28 cellular contexts compared by ENCODE assay signal in genomic region chr9:94839398-94839797, GRCh38.
DNase-seq lines count a peak whose midpoint lies in the region; ATAC-seq, FAIRE-seq and TF ChIP-seq lines count a peak whose summit lies in the region.
"Had no signal": no experiment of that assay in that cellular context is flagged by ENCODE, and none has a peak within 500 bp of the region (broad histone marks: within the 10 kb centered on the region; RNA-seq: fewer than 3 reads in every experiment).

No MANE protein-coding gene starts in this region.

- TF ChIP-seq POLR2A in gastrocnemius medialis (IDR thresholded peaks at IDR 0.05), result no peak
- TF ChIP-seq POLR2A in GM12891 (IDR thresholded peaks at IDR 0.05; ENCODE audit: low read depth, low read length), result no peak

- peak overlapping the region; percentile 63 to 81 for H3K27ac Mint-ChIP-seq in effector memory CD8-positive, alpha-beta T cell
- H3K27ac Mint-ChIP-seq: CD14-positive monocyte had no signal

- H3K4me1 ChIP-seq in gastrocnemius medialis, result no peaks in the 10 kb centered on the region
- H3K4me1 ChIP-seq: lower lobe of right lung, sigmoid colon, suprapubic skin, upper lobe of right lung had no signal

- no peaks in the 10 kb centered on the region for H3K27me3 ChIP-seq in gastrocnemius medialis
- H3K27me3 ChIP-seq: hepatocyte, sigmoid colon, suprapubic skin, upper lobe of right lung had no signal

- H3K27me3 Mint-ChIP-seq in effector memory CD8-positive, alpha-beta T cell, result no peaks in the 10 kb centered on the region
- H3K27me3 Mint-ChIP-seq: naive thymus-derived CD8-positive, alpha-beta T cell had no signal

- no peaks in the 10 kb centered on the region for H3K36me3 Mint-ChIP-seq in effector memory CD8-positive, alpha-beta T cell (ENCODE audit: insufficient read depth)

- ATAC-seq in activated CD4-positive, CD25-positive, alpha-beta regulatory T cell treated with anti-CD3 and anti-CD28 coated beads, Interleukin-2, amount 50 U/mL, for 24 hours, result peak; percentile 90 to 94
- ATAC-seq in effector memory CD8-positive, alpha-beta T cell (replicated peaks), result peak; percentile 47
- ATAC-seq in gastrocnemius medialis, result no peak
- ATAC-seq: lower lobe of right lung; naive thymus-derived CD8-positive, alpha-beta T cell; upper lobe of right lung had no signal

- H3K4me1 Mint-ChIP-seq in effector memory CD8-positive, alpha-beta T cell (ENCODE audit: low read depth in 2 of 2), result peaks cover 11 to 18% of the 10 kb centered on the region in 2 donors
- H3K4me1 Mint-ChIP-seq: CD14-positive monocyte had no signal

- H3K4me3 ChIP-seq in gastrocnemius medialis, result no peak overlapping the region
- H3K4me3 ChIP-seq: hepatocyte, lower lobe of right lung, sigmoid colon, suprapubic skin, upper lobe of right lung had no signal

- FAIRE-seq in GM12891 (lab: Jason Lieb, UNC), result no peak
- FAIRE-seq: bronchial epithelial cell, colon, GM19239, H1, RCC 7860 had no signal

- DNase-seq in activated CD4-positive, CD25-positive, alpha-beta regulatory T cell treated with anti-CD3 and anti-CD28 coated beads, Interleukin-2, amount 50 U/mL, for 72 hours, result no peak
- peak; percentile 16 for DNase-seq in stimulated activated CD4-positive, alpha-beta T cell treated with anti-CD3 and anti-CD28 coated beads, Interleukin-15, amount 100 ng/mL, for 24 hours
- no peak for DNase-seq in stimulated activated CD4-positive, alpha-beta T cell treated with anti-CD3 and anti-CD28 coated beads, Interleukin-2, amount 100 ng/mL, for 48 hours
- DNase-seq in effector memory CD8-positive, alpha-beta T cell, result no peak
- no peak for DNase-seq in gastrocnemius medialis
- no peak for DNase-seq in GM12891 (ENCODE audit: insufficient read length, low spot score)
- no peak for DNase-seq in NCI-H1092 treated with DMSO at 0.1 percent for 48 hours (lab: John Stamatoyannopoulos, UW)
- DNase-seq: activated naive CD4-positive, alpha-beta T cell; DND-41; Kasumi-1; lower lobe of right lung; naive thymus-derived CD8-positive, alpha-beta T cell; NCI-H1694; NCI-H748 treated with DMSO at 0.1 percent for 48 hours; SHP77 treated with DMSO at 0.1 percent for 48 hours; sigmoid colon; stimulated activated CD4-positive, alpha-beta T cell treated with anti-CD3 and anti-CD28 coated beads, Interleukin-12 subunit alpha, Interleukin-12 subunit beta, amount 100 ng/mL, for 4 hours; stimulated activated CD4-positive, alpha-beta T cell treated with anti-CD3 and anti-CD28 coated beads, Interleukin-4, amount 100 ng/mL, for 24 hours; upper lobe of right lung had no signal

- H3K9me3 Mint-ChIP-seq in effector memory CD8-positive, alpha-beta T cell, result no peaks in the 10 kb centered on the region

- no peaks in the 10 kb centered on the region for H3K36me3 ChIP-seq in gastrocnemius medialis
- H3K36me3 ChIP-seq: lower lobe of right lung, sigmoid colon, suprapubic skin, upper lobe of right lung had no signal

- intact Hi-C loops in gastrocnemius medialis (cut with DNase I; ENCODE audit: low total_unique reads), result no loop called here

- no peak overlapping the region for H3K27ac ChIP-seq in gastrocnemius medialis
- H3K27ac ChIP-seq: hepatocyte, lower lobe of right lung, sigmoid colon, suprapubic skin, upper lobe of right lung had no signal

- no peak for TF ChIP-seq CTCF in gastrocnemius medialis (IDR thresholded peaks at IDR 0.05 in 4 of 5, conservative IDR thresholded peaks at IDR 0.05 in 1 of 5)

- H3K9me3 ChIP-seq in gastrocnemius medialis, result no peaks in the 10 kb centered on the region
- H3K9me3 ChIP-seq: lower lobe of right lung, sigmoid colon, suprapubic skin, upper lobe of right lung had no signal

- H3K4me3 Mint-ChIP-seq in effector memory CD8-positive, alpha-beta T cell, result peak overlapping the region; percentile 4 to 24
- H3K4me3 Mint-ChIP-seq: CD14-positive monocyte; naive thymus-derived CD8-positive, alpha-beta T cell had no signal

- in situ Hi-C loops in gastrocnemius medialis (cut with MboI; ENCODE audit: low sequenced_read_pairs in 4 of 4), result no loop called here

TF ChIP-seq in GM12891, 5 proteins besides CTCF, POLR2A, EP300 and RAD21:
- TF ChIP-seq PAX5 (IDR thresholded peaks at IDR 0.05; ENCODE audit: insufficient read depth, low read length, severe bottlenecking) (no peak), SPI1 (IDR thresholded peaks at IDR 0.05; ENCODE audit: low read depth, low read length) (no peak), POLR2AphosphoS5 (IDR thresholded peaks at IDR 0.05; ENCODE audit: low read depth, low read length) (no peak), POU2F2 (IDR thresholded peaks at IDR 0.05; ENCODE audit: low read depth, low read length) (no peak), TAF1 (IDR thresholded peaks at IDR 0.05; ENCODE audit: low read depth, low read length) (no peak)

Comparison
In these comparisons a context has a peak if more than half of its experiments do, and no peak if none do; other contexts are left out.
1. ATAC-seq: peak in activated CD4-positive, CD25-positive, alpha-beta regulatory T cell treated with anti-CD3 and anti-CD28 coated beads, Interleukin-2, amount 50 U/mL, for 24 hours (2 of 2) and effector memory CD8-positive, alpha-beta T cell (single experiment); none in gastrocnemius medialis (0 of 2).